Comparison of ENCODE assay signal across 26 cellular contexts in genomic region chr15:49501586-49501985, GRCh38.
"Had no signal": no experiment of that assay in that cellular context is flagged by ENCODE, and none has a peak within 500 bp of the region (broad histone marks: within the 10 kb centered on the region; RNA-seq: fewer than 3 reads in every experiment).

No MANE protein-coding gene starts in this region.

- ATAC-seq: activated T-cell treated with anti-CD3 and anti-CD28 coated beads, Interleukin-2, amount 50 U/mL, for 72 hours; esophagus mucosa had no signal

- H3K9me3 Mint-ChIP-seq: central memory CD8-positive, alpha-beta T cell had no signal

- H3K4me3 ChIP-seq: coronary artery, dorsolateral prefrontal cortex had no signal

- H3K4me3 Mint-ChIP-seq: activated CD4-positive, alpha-beta memory T cell treated with anti-CD3 and anti-CD28 coated beads, Interleukin-2, amount 10 ng/mL, durations not matched to agents 7 days and 5 days; activated CD4-positive, alpha-beta T cell treated with anti-CD3 and anti-CD28 coated beads, Interleukin-2, amount 10 ng/mL, durations not matched to agents 7 days and 5 days; activated naive CD8-positive, alpha-beta T cell; activated T-cell treated with anti-CD3 and anti-CD28 coated beads, Interleukin-2, amount 50 U/mL, for 24 hours; activated T-cell treated with anti-CD3 and anti-CD28 coated beads, Interleukin-2, amount 50 U/mL, for 72 hours; central memory CD8-positive, alpha-beta T cell; dendritic cell treated with granulocyte-macrophage colony-stimulating factor and Interleukin-4, amounts not matched to agents 40 ng/mL and 50 ng/mL, for 4 days; endodermal cell had no signal

- H3K27me3 ChIP-seq: brain microvascular endothelial cell, dorsolateral prefrontal cortex had no signal

- H3K36me3 ChIP-seq: brain microvascular endothelial cell had no signal

- H3K4me1 Mint-ChIP-seq: activated CD4-positive, alpha-beta memory T cell treated with anti-CD3 and anti-CD28 coated beads, Interleukin-2, amount 10 ng/mL, durations not matched to agents 7 days and 5 days; activated CD4-positive, alpha-beta T cell treated with anti-CD3 and anti-CD28 coated beads, Interleukin-2, amount 10 ng/mL, durations not matched to agents 7 days and 5 days; central memory CD8-positive, alpha-beta T cell; endodermal cell had no signal

- DNase-seq: activated CD4-positive, alpha-beta memory T cell treated with anti-CD3 and anti-CD28 coated beads, Interleukin-2, amount 10 ng/mL, durations not matched to agents 7 days and 5 days; activated CD4-positive, alpha-beta T cell treated with anti-CD3 and anti-CD28 coated beads for 1 hour; activated CD4-positive, alpha-beta T cell treated with anti-CD3 and anti-CD28 coated beads for 4 hours; activated CD4-positive, alpha-beta T cell treated with anti-CD3 and anti-CD28 coated beads, Interleukin-2, amount 10 ng/mL, durations not matched to agents 7 days and 5 days; activated CD4-positive, alpha-beta T cell treated with anti-CD3 and anti-CD28 coated beads, Interleukin-2, amount 50 U/mL, for 4 hours; activated CD8-positive, alpha-beta memory T cell treated with anti-CD3 and anti-CD28 coated beads, Interleukin-2, amount 50 U/mL, for 48 hours; activated gamma-delta T cell; activated naive CD4-positive, alpha-beta T cell; activated naive CD4-positive, alpha-beta T cell treated with anti-CD3 and anti-CD28 coated beads, Interleukin-2, amount 50 U/mL, for 16 hours; activated T-cell treated with anti-CD3 and anti-CD28 coated beads for 4 hours; activated T-cell treated with anti-CD3 and anti-CD28 coated beads, Interleukin-2, amount 50 U/mL, for 24 hours; activated T-cell treated with anti-CD3 and anti-CD28 coated beads, Interleukin-2, amount 50 U/mL, for 72 hours; amniotic stem cell; anterior cingulate cortex; brain microvascular endothelial cell; dorsolateral prefrontal cortex; effector memory CD4-positive, alpha-beta T cell; endodermal cell; foreskin fibroblast; head of caudate nucleus; T-helper 2 cell had no signal

- H3K27ac ChIP-seq: brain microvascular endothelial cell, coronary artery, dorsolateral prefrontal cortex had no signal

- H3K27ac Mint-ChIP-seq: activated CD4-positive, alpha-beta memory T cell treated with anti-CD3 and anti-CD28 coated beads, Interleukin-2, amount 10 ng/mL, durations not matched to agents 7 days and 5 days; activated CD4-positive, alpha-beta T cell treated with anti-CD3 and anti-CD28 coated beads, Interleukin-2, amount 10 ng/mL, durations not matched to agents 7 days and 5 days; activated naive CD8-positive, alpha-beta T cell; activated T-cell treated with anti-CD3 and anti-CD28 coated beads, Interleukin-2, amount 50 U/mL, for 24 hours; activated T-cell treated with anti-CD3 and anti-CD28 coated beads, Interleukin-2, amount 50 U/mL, for 72 hours; dendritic cell treated with granulocyte-macrophage colony-stimulating factor and Interleukin-4, amounts not matched to agents 40 ng/mL and 50 ng/mL, for 4 days; endodermal cell had no signal

- H3K27me3 Mint-ChIP-seq: activated CD4-positive, alpha-beta T cell treated with anti-CD3 and anti-CD28 coated beads, Interleukin-2, amount 10 ng/mL, durations not matched to agents 7 days and 5 days; activated naive CD8-positive, alpha-beta T cell; activated T-cell treated with anti-CD3 and anti-CD28 coated beads, Interleukin-2, amount 50 U/mL, for 24 hours; central memory CD8-positive, alpha-beta T cell; dendritic cell treated with granulocyte-macrophage colony-stimulating factor and Interleukin-4, amounts not matched to agents 40 ng/mL and 50 ng/mL, for 4 days had no signal
